In genomic region chr10:43387678-43388032, GRCh38 we compare ENCODE assay signal across 23 cellular contexts. TPM values are rescaled to one million over a fixed set of nuclear protein-coding genes. Genes with fewer than 3 reads are reported as not detected.
DNase-seq lines count a peak whose midpoint lies in the region; ATAC-seq and TF ChIP-seq lines count a peak whose summit lies in the region.
"Had no signal": no experiment of that assay in that cellular context is flagged by ENCODE, and none has a peak within 500 bp of the region (broad histone marks: within the 10 kb centered on the region; RNA-seq: fewer than 3 reads in every experiment).

No MANE protein-coding gene starts in this region.

- peak overlapping the region; percentile 52 for H3K27ac Mint-ChIP-seq in activated T-cell treated with anti-CD3 and anti-CD28 coated beads, Interleukin-2, amount 50 U/mL, for 72 hours
- H3K27ac Mint-ChIP-seq in activated B cell treated with CpG ODN at 0.5 μM for 24 hours: peak overlapping the region; percentile 11
- H3K27ac Mint-ChIP-seq in stimulated activated naive B cell treated with anti-CD40 and anti-IgM and Interleukin-4, amounts not matched to agents 10 μg/mL and 1 μg/mL and 100 μg/mL, for 72 hours: peak overlapping the region; percentile 93
- H3K27ac Mint-ChIP-seq: endodermal cell had no signal

- no peak overlapping the region for H2BK120ac ChIP-seq in mesenchymal stem cell (ENCODE audit: low read depth, low read length)

- H3K27me3 ChIP-seq in mesenchymal stem cell (ENCODE audit: control insufficient read depth in 1 of 2, insufficient read depth in 1 of 2, low read length in 2 of 2): no peaks in the 10 kb centered on the region
- H3K27me3 ChIP-seq: pancreas had no signal

- no peak overlapping the region for H3K4me2 ChIP-seq in mesenchymal stem cell (ENCODE audit: low read length, poor library complexity, severe bottlenecking)

- H4K8ac ChIP-seq in mesenchymal stem cell (ENCODE audit: low read length): no peak overlapping the region

- H2AFZ ChIP-seq in mesenchymal stem cell (ENCODE audit: low read depth, low read length): no peak overlapping the region

- H3K18ac ChIP-seq in mesenchymal stem cell (ENCODE audit: low read depth in 1 of 2, low read length in 2 of 2): no peak overlapping the region

- 97% methylated on average over 4 of the region's 5 CpGs for WGBS in mesenchymal stem cell

- peaks cover 56 to 86% of the 10 kb centered on the region in 2 experiments for H3K36me3 ChIP-seq in mesenchymal stem cell (ENCODE audit: control insufficient read depth in 1 of 2, insufficient read depth in 2 of 2, low read depth in 1 of 2, low read length in 2 of 2)

- H3K9me3 ChIP-seq in mesenchymal stem cell (ENCODE audit: control insufficient read depth, low read length): no peaks in the 10 kb centered on the region
- H3K9me3 ChIP-seq: pancreas had no signal

- H3K9ac ChIP-seq in mesenchymal stem cell (ENCODE audit: low read length): peak overlapping the region; percentile 9

- peaks cover 64% of the 10 kb centered on the region for H3K4me1 Mint-ChIP-seq in activated T-cell treated with anti-CD3 and anti-CD28 coated beads, Interleukin-2, amount 50 U/mL, for 72 hours (ENCODE audit: low read depth)
- H3K4me1 Mint-ChIP-seq in activated B cell treated with CpG ODN at 0.5 μM for 24 hours: peaks cover 37% of the 10 kb centered on the region
- peaks cover 39 to 63% of the 10 kb centered on the region in 2 donors for H3K4me1 Mint-ChIP-seq in stimulated activated naive B cell treated with anti-CD40 and anti-IgM and Interleukin-4, amounts not matched to agents 10 μg/mL and 1 μg/mL and 100 μg/mL, for 72 hours

- H3K14ac ChIP-seq in mesenchymal stem cell (ENCODE audit: low read length in 2 of 2): no peak overlapping the region

- peaks cover 7% of the 10 kb centered on the region for H3K4me1 ChIP-seq in mesenchymal stem cell (ENCODE audit: control insufficient read depth, insufficient read depth, low read depth, low read length)

- H3K4me3 Mint-ChIP-seq in activated T-cell treated with anti-CD3 and anti-CD28 coated beads, Interleukin-2, amount 50 U/mL, for 72 hours: no peak overlapping the region
- no peak overlapping the region for H3K4me3 Mint-ChIP-seq in activated B cell treated with CpG ODN at 0.5 μM for 24 hours
- no peak overlapping the region for H3K4me3 Mint-ChIP-seq in stimulated activated naive B cell treated with anti-CD40 and anti-IgM and Interleukin-4, amounts not matched to agents 10 μg/mL and 1 μg/mL and 100 μg/mL, for 72 hours
- H3K4me3 Mint-ChIP-seq: endodermal cell had no signal

- no peak for ATAC-seq in activated T-cell treated with anti-CD3 and anti-CD28 coated beads, Interleukin-2, amount 50 U/mL, for 72 hours (replicated peaks in 1 of 2)
- ATAC-seq in activated B cell treated with CpG ODN at 0.5 μM for 24 hours (ENCODE audit: low read depth): no peak
- ATAC-seq in stimulated activated naive B cell treated with anti-CD40 and anti-IgM and Interleukin-4, amounts not matched to agents 10 μg/mL and 1 μg/mL and 100 μg/mL, for 72 hours (replicated peaks): peak in 1 of 2 donors; percentile 65
- ATAC-seq: GM12878, pancreas had no signal

- H4K91ac ChIP-seq in mesenchymal stem cell (ENCODE audit: low read length): no peak overlapping the region

- TF ChIP-seq CTCF in activated B cell treated with CpG ODN at 0.5 μM for 24 hours (IDR thresholded peaks at IDR 0.05): no peak

- H2BK5ac ChIP-seq in mesenchymal stem cell (ENCODE audit: low read depth, low read length, poor library complexity, severe bottlenecking): no peak overlapping the region

- POLR2A ChIA-PET in activated B cell treated with CpG ODN at 0.5 μM for 24 hours (lab: Charles Lee): interaction anchor here (0.7 kb wide), 1 partner anchor 9 kb away, joined by 3 read pairs; no protein-coding TSS in a partner anchor

- CTCF ChIA-PET in activated B cell treated with CpG ODN at 0.5 μM for 24 hours (lab: Charles Lee): no interaction called here

- H2BK12ac ChIP-seq in mesenchymal stem cell (ENCODE audit: low read length in 2 of 2): no peak overlapping the region

- no peaks in the 10 kb centered on the region for H3K27me3 Mint-ChIP-seq in activated T-cell treated with anti-CD3 and anti-CD28 coated beads, Interleukin-2, amount 50 U/mL, for 72 hours (ENCODE audit: low read depth)
- H3K27me3 Mint-ChIP-seq in activated B cell treated with CpG ODN at 0.5 μM for 24 hours: no peaks in the 10 kb centered on the region
- no peaks in the 10 kb centered on the region for H3K27me3 Mint-ChIP-seq in stimulated activated naive B cell treated with anti-CD40 and anti-IgM and Interleukin-4, amounts not matched to agents 10 μg/mL and 1 μg/mL and 100 μg/mL, for 72 hours

- no peak overlapping the region for H3K23ac ChIP-seq in mesenchymal stem cell (ENCODE audit: low read length in 2 of 2)

- no peak overlapping the region for H2BK15ac ChIP-seq in mesenchymal stem cell (ENCODE audit: low read depth, poor library complexity, severe bottlenecking)

- H2AK5ac ChIP-seq in mesenchymal stem cell (ENCODE audit: low read length, severe bottlenecking): no peak overlapping the region

- H3K4ac ChIP-seq in mesenchymal stem cell (ENCODE audit: low read depth in 1 of 2, low read length in 2 of 2): no peak overlapping the region

- H3K36me3 Mint-ChIP-seq in activated T-cell treated with anti-CD3 and anti-CD28 coated beads, Interleukin-2, amount 50 U/mL, for 72 hours (ENCODE audit: insufficient read depth in 2 of 2): peaks cover 25 to 51% of the 10 kb centered on the region in 2 donors
- H3K36me3 Mint-ChIP-seq in activated B cell treated with CpG ODN at 0.5 μM for 24 hours (ENCODE audit: low read depth): peaks cover 83% of the 10 kb centered on the region
- H3K36me3 Mint-ChIP-seq in stimulated activated naive B cell treated with anti-CD40 and anti-IgM and Interleukin-4, amounts not matched to agents 10 μg/mL and 1 μg/mL and 100 μg/mL, for 72 hours: peaks cover 52 to 65% of the 10 kb centered on the region in 2 donors

- H3K79me1 ChIP-seq in mesenchymal stem cell (replicated peaks; ENCODE audit: low read length, poor library complexity, severe bottlenecking): peaks cover 19% of the 10 kb centered on the region

- H3K9me3 Mint-ChIP-seq in activated T-cell treated with anti-CD3 and anti-CD28 coated beads, Interleukin-2, amount 50 U/mL, for 72 hours: no peaks in the 10 kb centered on the region
- H3K9me3 Mint-ChIP-seq in activated B cell treated with CpG ODN at 0.5 μM for 24 hours: no peaks in the 10 kb centered on the region
- H3K9me3 Mint-ChIP-seq in stimulated activated naive B cell treated with anti-CD40 and anti-IgM and Interleukin-4, amounts not matched to agents 10 μg/mL and 1 μg/mL and 100 μg/mL, for 72 hours: no peaks in the 10 kb centered on the region
- H3K9me3 Mint-ChIP-seq: endodermal cell had no signal

- no peak overlapping the region for H3K27ac ChIP-seq in mesenchymal stem cell (ENCODE audit: low read length, poor library complexity, severe bottlenecking)
- H3K27ac ChIP-seq: C4-2B, pancreas, WERI-Rb-1 had no signal

- intact Hi-C loops in activated B cell treated with CpG ODN at 0.5 μM for 24 hours (cut with micrococcal nuclease): loop anchor here (1.0 kb wide), 1 partner anchor 10 kb away; no protein-coding TSS in a partner anchor

- no peak overlapping the region for H3K4me3 ChIP-seq in mesenchymal stem cell (ENCODE audit: insufficient read depth in 1 of 2, low read depth in 1 of 2, low read length in 2 of 2)
- H3K4me3 ChIP-seq: GM12878, pancreas had no signal

- DNase-seq in activated T-cell treated with anti-CD3 and anti-CD28 coated beads, Interleukin-2, amount 50 U/mL, for 72 hours: no peak
- no peak for DNase-seq in activated T-cell treated with anti-CD3 and anti-CD28 coated beads, Interleukin-2, amount 50 U/mL, for 1 hour
- DNase-seq in activated B cell treated with CpG ODN at 0.5 μM for 24 hours (no peak), mesenchymal stem cell (no peak), superior temporal gyrus (ENCODE audit: extremely low spot score) (no peak), H4 (ENCODE audit: low spot score) (no peak), NCI-H1694 (lab: John Stamatoyannopoulos, UW) (no peak)
- no peak for DNase-seq in stimulated activated naive B cell treated with anti-CD40 and anti-IgM and Interleukin-4, amounts not matched to agents 10 μg/mL and 1 μg/mL and 100 μg/mL, for 72 hours
- DNase-seq: activated gamma-delta T cell; DMS53; endodermal cell; H7; NCI-H2171 treated with DMSO at 0.1 percent for 48 hours; NCI-H774; SHP77; stimulated activated CD4-positive, alpha-beta T cell treated with anti-CD3 and anti-CD28 coated beads, Interleukin-2, amount 100 ng/mL, for 24 hours; WERI-Rb-1 had no signal

RNA-seq across cellular contexts. Expression of gene FXYD4, which starts 16.2 kb away (rescaled TPM):
- not detected for total RNA-seq in activated T-cell treated with anti-CD3 and anti-CD28 coated beads, Interleukin-2, amount 50 U/mL, for 72 hours
- not detected in 2 replicates for total RNA-seq in activated B cell treated with CpG ODN at 0.5 μM for 24 hours
- not detected for polyA plus RNA-seq in mesenchymal stem cell (2013, experiment 1 of 2)
- polyA plus RNA-seq in mesenchymal stem cell (2013, experiment 2 of 2): not detected
- not detected in 2 replicates for total RNA-seq in H4 (2014; rRNA removed; shearing (Covaris generic))
- total RNA-seq: GM12878; H7; lower leg skin; OCI-LY7; T-helper 1 cell treated with Interleukin-12 subunit alpha and Interleukin-12 subunit beta and Interleukin-4 antibody, amounts not matched to agents 30 ng/mL and 1 ng/mL, for 36 hours had no signal
- polyA plus RNA-seq: GM12878 had no signal

RNA-seq across cellular contexts. Expression of gene HNRNPF, which starts 21.3 kb away (rescaled TPM):
- 100 to 1,000 TPM; 412 to 475 TPM for total RNA-seq in activated T-cell treated with anti-CD3 and anti-CD28 coated beads, Interleukin-2, amount 50 U/mL, for 72 hours
- total RNA-seq in activated B cell treated with CpG ODN at 0.5 μM for 24 hours: 253 and 255 TPM in 2 replicates
- 115 TPM for polyA plus RNA-seq in mesenchymal stem cell (2013, experiment 1 of 2)
- 117 TPM for polyA plus RNA-seq in mesenchymal stem cell (2013, experiment 2 of 2)
- 238 and 256 TPM in 2 replicates for total RNA-seq in H4 (2014; rRNA removed; shearing (Covaris generic))

RNA-seq across cellular contexts. Expression of gene ZNF487, which starts 49.3 kb away (rescaled TPM):
- total RNA-seq in activated T-cell treated with anti-CD3 and anti-CD28 coated beads, Interleukin-2, amount 50 U/mL, for 72 hours: 1 to 10 TPM; 2.9 to 3.6 TPM
- total RNA-seq in activated B cell treated with CpG ODN at 0.5 μM for 24 hours: 2.9 and 3.4 TPM in 2 replicates
- 3.1 TPM for polyA plus RNA-seq in mesenchymal stem cell (2013, experiment 1 of 2)
- 3.3 TPM for polyA plus RNA-seq in mesenchymal stem cell (2013, experiment 2 of 2)
- 0.66 and 1.4 TPM in 2 replicates for total RNA-seq in H4 (2014; rRNA removed; shearing (Covaris generic))

Comparison
In these comparisons a context has a peak if more than half of its experiments do, and no peak if none do; other contexts are left out.
1. H3K27ac Mint-ChIP-seq: peak in every context shown above with its lines; median percentile 93 in stimulated activated naive B cell treated with anti-CD40 and anti-IgM and Interleukin-4, amounts not matched to agents 10 μg/mL and 1 μg/mL and 100 μg/mL, for 72 hours; 52 in activated T-cell treated with anti-CD3 and anti-CD28 coated beads, Interleukin-2, amount 50 U/mL, for 72 hours; 11 in activated B cell treated with CpG ODN at 0.5 μM for 24 hours.